ENCODE assay signal across 8 cellular contexts in the genomic region with DNA sequence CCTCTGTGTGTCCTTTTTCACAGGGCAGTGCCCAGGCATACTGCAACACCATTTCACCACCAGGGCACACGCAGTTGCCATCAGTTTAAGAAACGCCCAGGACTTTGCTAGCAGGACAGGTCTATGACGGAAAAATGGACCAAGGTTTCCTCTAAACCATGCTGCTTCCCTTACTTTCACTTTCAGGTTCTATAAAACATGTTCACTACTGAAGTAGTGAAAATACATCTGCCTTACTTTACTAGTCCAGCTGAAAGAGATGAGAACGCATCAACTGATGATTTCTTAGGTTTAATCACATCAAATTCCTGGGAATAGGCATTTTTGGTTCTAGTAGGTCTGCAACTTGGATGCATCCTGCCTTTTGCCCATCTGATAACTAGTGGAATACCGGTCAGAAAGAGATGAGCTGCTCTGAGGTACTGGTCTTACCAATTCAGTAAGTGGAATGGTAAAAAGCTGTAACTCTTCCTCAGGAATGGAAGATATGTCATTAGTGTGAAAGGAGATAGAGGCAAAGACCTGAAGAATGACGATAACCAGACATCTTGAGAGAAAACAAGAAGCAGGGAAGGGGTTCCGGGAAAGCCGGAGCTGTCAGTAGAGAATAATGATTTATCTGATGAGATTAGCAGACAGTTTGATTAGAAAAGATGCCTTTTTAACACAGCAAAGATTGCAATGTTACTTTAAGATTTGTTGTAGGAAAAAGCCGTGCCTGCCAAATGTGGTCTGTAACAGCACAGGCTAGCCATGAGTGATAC.
DNase-seq lines count a peak whose midpoint lies in the region; ATAC-seq, FAIRE-seq and TF ChIP-seq lines count a peak whose summit lies in the region.

No MANE protein-coding gene starts in this region.

- intact Hi-C loops in OCI-LY7 (cut with micrococcal nuclease; ENCODE audit: unreplicated experiment) (loop anchor here (5.0 kb wide), 1 partner anchor 35 kb away; no protein-coding TSS in a partner anchor), mammary epithelial cell (cut with micrococcal nuclease) (loop anchor here (5.0 kb wide), 1 partner anchor 305 kb away; no protein-coding TSS in a partner anchor), right lobe of liver (cut with DNase I) (no loop called here), thyroid gland (cut with DNase I) (no loop called here)

- DNase-seq in AG04450 (ENCODE audit: low read depth, low spot score), result no peak
- peak; percentile 5 for DNase-seq in GM18507 (ENCODE audit: extremely low spot score, insufficient read length, low read depth)
- peak; percentile 42 for DNase-seq in OCI-LY7 (ENCODE audit: low spot score)
- DNase-seq in mammary epithelial cell, result peak; percentile 65
- peak in 2 of 3 donors; percentile 27 to 50 for DNase-seq in right lobe of liver
- peak; percentile 38 to 40 for DNase-seq in thyroid gland
- DNase-seq in NCI-H446 treated with DMSO at 0.1 percent for 48 hours (lab: John Stamatoyannopoulos, UW), result no peak

- H3K4me2 ChIP-seq in OCI-LY7 (ENCODE audit: low read length), result peak overlapping the region; percentile 100
- H3K4me2 ChIP-seq in mammary epithelial cell (ENCODE audit: insufficient read depth, low read depth, low read length), result peak overlapping the region; percentile 70

- peak overlapping the region; percentile 69 for H3K27ac ChIP-seq in AG04450 (ENCODE audit: low read depth, low read length)
- peak overlapping the region; percentile 65 for H3K27ac ChIP-seq in OCI-LY7 (ENCODE audit: low read depth, low read length, poor library complexity, severe bottlenecking)
- H3K27ac ChIP-seq in mammary epithelial cell (ENCODE audit: insufficient read depth, low read depth, low read length), result peak overlapping the region; percentile 36
- H3K27ac ChIP-seq in right lobe of liver, result peak overlapping the region; percentile 1 to 43 (median 27)
- H3K27ac ChIP-seq in thyroid gland, result peak overlapping the region; percentile 48 to 75 (median 69)

- peak overlapping the region; percentile 67; the same call in 1 of the 2 replicates for H2AFZ ChIP-seq in OCI-LY7 (ENCODE audit: low read length)
- H2AFZ ChIP-seq in mammary epithelial cell (ENCODE audit: low read depth, low read length), result peak overlapping the region; percentile 90

- ATAC-seq in HG02973 (IDR thresholded peaks at IDR 0.05; ENCODE audit: unreplicated experiment) (peak; percentile 88), right lobe of liver (peak; percentile 92 to 96 (median 94))

- H3K79me2 ChIP-seq in OCI-LY7 (ENCODE audit: insufficient read depth, low read depth, low read length), result peaks cover 28% of the 10 kb centered on the region; the same call in 1 of the 2 replicates
- no peaks in the 10 kb centered on the region for H3K79me2 ChIP-seq in mammary epithelial cell (ENCODE audit: insufficient read depth, low read length)

- H3K36me3 ChIP-seq in OCI-LY7 (ENCODE audit: insufficient read depth, low read length), result no peaks in the 10 kb centered on the region; the same call in 1 of the 2 replicates
- no peaks in the 10 kb centered on the region for H3K36me3 ChIP-seq in mammary epithelial cell (ENCODE audit: insufficient read depth, low read length)
- no peaks in the 10 kb centered on the region for H3K36me3 ChIP-seq in right lobe of liver
- H3K36me3 ChIP-seq in thyroid gland, result no peaks in the 10 kb centered on the region

- POLR2A ChIA-PET in AG04450 (lab: Yijun Ruan, JAX) (interaction anchor here (0.6 kb wide), 1 partner anchor 71 kb away, joined by 14 read pairs; no protein-coding TSS in a partner anchor), OCI-LY7 (lab: Charles Lee) (interaction anchor here (0.5 to 2.0 kb wide), 8 partner anchors 11 to 110 kb away, joined by 3 to 11 read pairs (median 4); no protein-coding TSS in a partner anchor)

- no peaks in the 10 kb centered on the region for H3K9me3 ChIP-seq in AG04450 (ENCODE audit: control insufficient read depth, insufficient read depth, low read length)
- no peaks in the 10 kb centered on the region for H3K9me3 ChIP-seq in OCI-LY7 (ENCODE audit: low read length)
- H3K9me3 ChIP-seq in mammary epithelial cell (replicated peaks; ENCODE audit: insufficient read depth, low read length), result no peaks in the 10 kb centered on the region
- no peaks in the 10 kb centered on the region for H3K9me3 ChIP-seq in right lobe of liver
- H3K9me3 ChIP-seq in thyroid gland, result no peaks in the 10 kb centered on the region

- peak overlapping the region; percentile 51 for H3K9ac ChIP-seq in mammary epithelial cell (ENCODE audit: insufficient read depth, low read length)

- dilution Hi-C loops in mammary epithelial cell (cut with HindIII; ENCODE audit: low sequenced_read_pairs), result no loop called here

- no peaks in the 10 kb centered on the region for H3K9me2 ChIP-seq in OCI-LY7 (ENCODE audit: insufficient read depth, low read length)

- BruUV-seq in OCI-LY7 (replicated peaks; lab: Mats Ljungman, UMichigan) (no TSS peak), mammary epithelial cell (replicated peaks; lab: Mats Ljungman, UMichigan) (no TSS peak)

- H3K27me3 ChIP-seq in AG04450 (ENCODE audit: control insufficient read depth, insufficient read depth, low read length), result no peaks in the 10 kb centered on the region
- H3K27me3 ChIP-seq in mammary epithelial cell (ENCODE audit: insufficient read depth, low read length), result no peaks in the 10 kb centered on the region
- no peaks in the 10 kb centered on the region for H3K27me3 ChIP-seq in right lobe of liver
- H3K27me3 ChIP-seq in thyroid gland, result no peaks in the 10 kb centered on the region

- TF ChIP-seq POLR2A in right lobe of liver (IDR thresholded peaks at IDR 0.05) (no peak), thyroid gland (IDR thresholded peaks at IDR 0.05) (peak in 1 of 2 donors; percentile 6)

- FAIRE-seq in GM18507 (lab: Jason Lieb, UNC), result peak; percentile 66

- H3K4me3 ChIP-seq in AG04450 (ENCODE audit: low read depth, low read length) (peak overlapping the region; percentile 67), OCI-LY7 (ENCODE audit: low read depth, low read length, poor library complexity, severe bottlenecking) (peak overlapping the region; percentile 73), mammary epithelial cell (replicated peaks in 1 of 3; ENCODE audit: insufficient read depth in 1 of 3, low read depth in 2 of 3, low read length in 3 of 3) (peak overlapping the region; percentile 28 to 54 (median 45)), right lobe of liver (peak overlapping the region; percentile 9 to 43 (median 34)), thyroid gland (replicated peaks in 1 of 3) (peak overlapping the region in 2 of 3 donors; percentile 1 to 22)

- no peaks in the 10 kb centered on the region for H4K20me1 ChIP-seq in OCI-LY7 (ENCODE audit: insufficient read depth, low read length)
- H4K20me1 ChIP-seq in mammary epithelial cell (ENCODE audit: insufficient read depth, low read length), result no peaks in the 10 kb centered on the region

- peak; percentile 26 for TF ChIP-seq CTCF in AG04450 (IDR thresholded peaks at IDR 0.05; ENCODE audit: low read depth, low read length)
- no peak for TF ChIP-seq CTCF in OCI-LY7 (conservative IDR thresholded peaks at IDR 0.05; ENCODE audit: low read length)
- TF ChIP-seq CTCF in mammary epithelial cell (conservative IDR thresholded peaks at IDR 0.05 in 1 of 2, IDR thresholded peaks at IDR 0.05 in 1 of 2; ENCODE audit: extremely low read depth in 1 of 2, insufficient read depth in 1 of 2, low read depth in 1 of 2, low read length in 2 of 2), result peak; percentile 32 to 60
- TF ChIP-seq CTCF in right lobe of liver (IDR thresholded peaks at IDR 0.05), result peak; percentile 5 to 27 (median 23)
- TF ChIP-seq CTCF in thyroid gland (IDR thresholded peaks at IDR 0.05), result peak in 4 of 6 experiments; percentile 18 to 36 (median 22)

- in situ Hi-C loops in mammary epithelial cell (cut with MboI; ENCODE audit: low sequenced_read_pairs in 2 of 2), result no loop called here

- CTCF ChIA-PET in AG04450 (lab: Charles Lee), result no interaction called here
- CTCF ChIA-PET in OCI-LY7 (lab: Charles Lee; ENCODE audit: unreplicated experiment), result no interaction called here
- CTCF ChIA-PET in mammary epithelial cell (lab: Charles Lee; ENCODE audit: low non-redundant PET), result no interaction called here

- WGBS in mammary epithelial cell (ENCODE audit: low coverage, missing lambda C conversion rate), result 12% methylated on average over 9 of the region's 9 CpGs
- 21% methylated on average over 9 of the region's 9 CpGs for WGBS in right lobe of liver (ENCODE audit: insufficient coverage, low coverage, low lambda C conversion rate, missing lambda C conversion rate)
- WGBS in thyroid gland, 2 donors, result 38 to 52% methylated on average over 9 of the region's 9 CpGs

- H3K4me1 ChIP-seq in OCI-LY7 (ENCODE audit: insufficient read depth, low read length, poor library complexity, severe bottlenecking) (peaks cover 22% of the 10 kb centered on the region), mammary epithelial cell (ENCODE audit: insufficient read depth, low read length) (peaks cover 12% of the 10 kb centered on the region), right lobe of liver (peaks cover 0 to 7% (median 0%) of the 10 kb centered on the region in 4 donors), thyroid gland (peaks cover 0 to 5% of the 10 kb centered on the region in 2 donors)

Comparison
In these comparisons a context has a peak if more than half of its experiments do, and no peak if none do; other contexts are left out.
1. DNase-seq: peak in GM18507 (single experiment), OCI-LY7 (single experiment), mammary epithelial cell (single experiment), right lobe of liver (2 of 3) and thyroid gland (2 of 2); none in AG04450 (single experiment) and NCI-H446 treated with DMSO at 0.1 percent for 48 hours (single experiment).
2. H3K4me3 ChIP-seq: peak in every context shown above with its lines; median percentile 73 in OCI-LY7; 67 in AG04450; 45 in mammary epithelial cell; 34 in right lobe of liver; 12 in thyroid gland.
3. intact Hi-C loops: an anchor here in OCI-LY7 (5.0 kb wide) and mammary epithelial cell (5.0 kb wide); none called in right lobe of liver and thyroid gland.
4. Peak in every context shown above with its lines, with median percentiles within 50 percentile points of each other: H3K27ac ChIP-seq.